In genomic region chr16:13997933-13998332, GRCh38 we compare ENCODE assay signal across 8 cellular contexts.
A peak's percentile ranks its signal among the peaks of the same experiment; 100 is the strongest.
DNase-seq lines count a peak whose midpoint lies in the region; ATAC-seq, FAIRE-seq and TF ChIP-seq lines count a peak whose summit lies in the region.

No MANE protein-coding gene starts in this region.

- 40% methylated on average over 5 of the region's 5 CpGs for WGBS in A549 (ENCODE audit: missing lambda C conversion rate)
- WGBS in pancreas, 2 donors = 46 to 49% methylated on average over 5 of the region's 5 CpGs
- WGBS in sigmoid colon, 2 donors = 9 to 30% methylated on average over 5 of the region's 5 CpGs

- no peak overlapping the region for H3K4me3 ChIP-seq in A549
- no peak overlapping the region for H3K4me3 ChIP-seq in pancreas
- no peak overlapping the region for H3K4me3 ChIP-seq in sigmoid colon

- FAIRE-seq in A549 (lab: Jason Lieb, UNC) (no peak), pancreas (lab: Jason Lieb, UNC) (no peak)

- TF ChIP-seq POLR2A in A549 (IDR thresholded peaks at IDR 0.05; ENCODE audit: low read length) (no peak), sigmoid colon (IDR thresholded peaks at IDR 0.05) (no peak)

- DNase-seq in A549 (ENCODE audit: low read depth in 1 of 2, low spot score in 1 of 2) (no peak), NOMO-1 treated with dmso at 0.1 percent for 144 hours (lab: John Stamatoyannopoulos, UW; ENCODE audit: unreplicated experiment) (peak; percentile 15), pancreas (no peak), hippocampal formation (lab: John Stamatoyannopoulos, UW) (no peak), OCI-M2 (lab: John Stamatoyannopoulos, UW; ENCODE audit: unreplicated experiment) (no peak), sigmoid colon (no peak)

- no peaks in the 10 kb centered on the region for H3K36me3 ChIP-seq in pancreas
- no peaks in the 10 kb centered on the region for H3K36me3 ChIP-seq in sigmoid colon

- H3K9me3 ChIP-seq in A549 (no peaks in the 10 kb centered on the region), pancreas (no peaks in the 10 kb centered on the region), sigmoid colon (no peaks in the 10 kb centered on the region)

- peak overlapping the region; percentile 52 for H3K4me2 ChIP-seq in A549

- ATAC-seq in A549 (peak in 1 of 2 experiments; percentile 45; a peak in 2 of 6 replicates), GM18511 (IDR thresholded peaks at IDR 0.05; ENCODE audit: unreplicated experiment) (peak; percentile 91), HG02973 (IDR thresholded peaks at IDR 0.05; ENCODE audit: unreplicated experiment) (peak; percentile 83), pancreas (peak in 3 of 4 donors; percentile 73 to 79 (median 74))

- CTCF ChIA-PET in A549 (lab: Yijun Ruan, JAX) = interaction anchor here (0.6 to 1.6 kb wide), 4 partner anchors 9 to 549 kb away, joined by 3 read pairs; no protein-coding TSS in a partner anchor

- H3K27ac ChIP-seq in A549 (peak overlapping the region; percentile 31 to 39; a peak in 1 of 6 replicates), pancreas (peak overlapping the region in 1 of 4 donors; percentile 36), sigmoid colon (no peak overlapping the region)

- H3K4me1 ChIP-seq in A549 = peaks cover 17% of the 10 kb centered on the region
- peaks cover 0 to 3% (median 0%) of the 10 kb centered on the region in 3 donors for H3K4me1 ChIP-seq in pancreas
- H3K4me1 ChIP-seq in sigmoid colon = peaks cover 0 to 7% (median 4%) of the 10 kb centered on the region in 4 donors

- no peak for TF ChIP-seq EP300 in A549 (IDR thresholded peaks at IDR 0.05)
- TF ChIP-seq EP300 in sigmoid colon (IDR thresholded peaks at IDR 0.05) = no peak

- no peak for TF ChIP-seq RAD21 in A549 (conservative IDR thresholded peaks at IDR 0.05 in 1 of 2, IDR thresholded peaks at IDR 0.05 in 1 of 2)

- POLR2A ChIA-PET in A549 (lab: Yijun Ruan, JAX) = no interaction called here

- TF ChIP-seq CTCF in A549 (IDR thresholded peaks at IDR 0.05) (no peak), pancreas (IDR thresholded peaks at IDR 0.05) (no peak), sigmoid colon (IDR thresholded peaks at IDR 0.05) (no peak)

- H3K27me3 ChIP-seq in pancreas (no peaks in the 10 kb centered on the region), sigmoid colon (no peaks in the 10 kb centered on the region)

- intact Hi-C loops in pancreas (cut with DNase I) = no loop called here
- intact Hi-C loops in sigmoid colon (cut with DNase I) = no loop called here

TF ChIP-seq in A549, 52 proteins besides CTCF, POLR2A, EP300 and RAD21:
- TF ChIP-seq PHF8 (IDR thresholded peaks at IDR 0.05; ENCODE audit: borderline replicate concordance, low read depth) (no peak), BHLHE40 (IDR thresholded peaks at IDR 0.05; ENCODE audit: low read depth, low read length) (no peak), RCOR1 (IDR thresholded peaks at IDR 0.05; ENCODE audit: low read depth, low read length) (no peak), NPAS2 (CRISPR knock-in tag; IDR thresholded peaks at IDR 0.05; ENCODE audit: borderline replicate concordance) (no peak), NR3C1 (IDR thresholded peaks at IDR 0.05) (no peak), MAX (IDR thresholded peaks at IDR 0.05) (no peak), SMC3 (IDR thresholded peaks at IDR 0.05) (no peak), RNF2 (IDR thresholded peaks at IDR 0.05; ENCODE audit: borderline replicate concordance, low read depth) (no peak), TFCP2L1 (CRISPR knock-in tag; IDR thresholded peaks at IDR 0.05) (no peak), CHD2 (IDR thresholded peaks at IDR 0.05; ENCODE audit: low read length, partially characterized antibody) (no peak), TP53 (CRISPR knock-in tag; IDR thresholded peaks at IDR 0.05) (no peak), CBX2 (IDR thresholded peaks at IDR 0.05; ENCODE audit: borderline replicate concordance, low read depth) (no peak), HMGXB4 (CRISPR knock-in tag; IDR thresholded peaks at IDR 0.05; ENCODE audit: borderline replicate concordance) (no peak), ATOH8 (CRISPR knock-in tag; IDR thresholded peaks at IDR 0.05; ENCODE audit: low read depth) (no peak), HOXA7 (CRISPR knock-in tag; IDR thresholded peaks at IDR 0.05) (no peak), EHF (CRISPR knock-in tag; IDR thresholded peaks at IDR 0.05) (no peak), PBX3 (IDR thresholded peaks at IDR 0.05) (no peak), ESRRA (IDR thresholded peaks at IDR 0.05; ENCODE audit: borderline replicate concordance, low read length) (no peak)

Comparison
In these comparisons a context has a peak if more than half of its experiments do, and no peak if none do; other contexts are left out.
1. H3K27ac ChIP-seq: peak in A549 (2 of 2); none in sigmoid colon (0 of 4).